Comparison of ENCODE assay signal across 15 cellular contexts in genomic region chr20:31923388-31924271, GRCh38. TPM values are rescaled to one million over a fixed set of nuclear protein-coding genes. Genes with fewer than 3 reads are reported as not detected.
DNase-seq lines count a peak whose midpoint lies in the region; ATAC-seq and TF ChIP-seq lines count a peak whose summit lies in the region.
"Had no signal": no experiment of that assay in that cellular context is flagged by ENCODE, and none has a peak within 500 bp of the region (broad histone marks: within the 10 kb centered on the region; RNA-seq: fewer than 3 reads in every experiment).

No MANE protein-coding gene starts in this region.

- peaks cover 2% of the 10 kb centered on the region; the same call in 1 of the 2 replicates for H3K4me1 ChIP-seq in Caco-2

- H3K9me3 Mint-ChIP-seq in activated B cell treated with CpG ODN at 0.5 μM for 24 hours, result no peaks in the 10 kb centered on the region
- no peaks in the 10 kb centered on the region for H3K9me3 Mint-ChIP-seq in CD4-positive, alpha-beta T cell
- H3K9me3 Mint-ChIP-seq in Caco-2 (ENCODE audit: unreplicated experiment), result no peaks in the 10 kb centered on the region

- H3K27me3 ChIP-seq in CD4-positive, alpha-beta T cell (ENCODE audit: control insufficient read depth, insufficient read depth, low read length), result peaks cover 12% of the 10 kb centered on the region
- peaks cover 3% of the 10 kb centered on the region for H3K27me3 ChIP-seq in Caco-2 (replicated peaks; ENCODE audit: control insufficient read depth, insufficient read depth, low read length)

- no TSS peak for BruUV-seq in Caco-2 (replicated peaks; lab: Mats Ljungman, UMichigan)

- no peaks in the 10 kb centered on the region for H3K36me3 Mint-ChIP-seq in activated B cell treated with CpG ODN at 0.5 μM for 24 hours (ENCODE audit: low read depth)
- no peaks in the 10 kb centered on the region for H3K36me3 Mint-ChIP-seq in CD4-positive, alpha-beta T cell (ENCODE audit: low read depth)
- no peaks in the 10 kb centered on the region for H3K36me3 Mint-ChIP-seq in Caco-2 (ENCODE audit: insufficient read depth, unreplicated experiment)

- POLR2A ChIA-PET in activated B cell treated with CpG ODN at 0.5 μM for 24 hours (lab: Charles Lee) (interaction anchor here (0.8 kb wide), 1 partner anchor 28 kb away, joined by 3 read pairs; no protein-coding TSS in a partner anchor), Caco-2 (lab: Charles Lee) (no interaction called here)
- POLR2A ChIA-PET in CD4-positive, alpha-beta T cell (lab: Charles Lee), result no interaction called here

- H3K27ac ChIP-seq in CD4-positive, alpha-beta T cell (ENCODE audit: low read depth, low read length), result no peak overlapping the region
- H3K27ac ChIP-seq: C4-2B, HL-60, thoracic aorta had no signal

- no peaks in the 10 kb centered on the region for H3K9me3 ChIP-seq in CD4-positive, alpha-beta T cell (ENCODE audit: control insufficient read depth, low read length)
- no peaks in the 10 kb centered on the region for H3K9me3 ChIP-seq in Caco-2
- H3K9me3 ChIP-seq: thoracic aorta had no signal

- no peak overlapping the region for H3K4me3 ChIP-seq in Caco-2 (ENCODE audit: low read depth, low read length)
- H3K4me3 ChIP-seq: thoracic aorta had no signal

- TF ChIP-seq CTCF in activated B cell treated with CpG ODN at 0.5 μM for 24 hours (IDR thresholded peaks at IDR 0.05) (no peak), Caco-2 (IDR thresholded peaks at IDR 0.05; ENCODE audit: insufficient read depth in 1 of 2, low read depth in 1 of 2, low read length in 1 of 2, severe bottlenecking in 1 of 2, unreplicated experiment in 1 of 2) (no peak)
- no peak for TF ChIP-seq CTCF in CD4-positive, alpha-beta T cell (IDR thresholded peaks at IDR 0.05)

- intact Hi-C loops in activated B cell treated with CpG ODN at 0.5 μM for 24 hours (cut with micrococcal nuclease), result no loop called here
- intact Hi-C loops in CD4-positive, alpha-beta T cell (cut with DNase I, micrococcal nuclease), result no loop called here
- intact Hi-C loops in Caco-2 (cut with micrococcal nuclease; ENCODE audit: unreplicated experiment), result no loop called here

- no peak overlapping the region for H3K4me3 Mint-ChIP-seq in activated B cell treated with CpG ODN at 0.5 μM for 24 hours
- no peak overlapping the region for H3K4me3 Mint-ChIP-seq in CD4-positive, alpha-beta T cell
- no peak overlapping the region for H3K4me3 Mint-ChIP-seq in Caco-2 (ENCODE audit: unreplicated experiment)

- H3K36me3 ChIP-seq in Caco-2 (ENCODE audit: control insufficient read depth, insufficient read depth, low read length), result no peaks in the 10 kb centered on the region
- H3K36me3 ChIP-seq: thoracic aorta had no signal

- H3K27ac Mint-ChIP-seq in activated B cell treated with CpG ODN at 0.5 μM for 24 hours, result peak overlapping the region; percentile 15
- no peak overlapping the region for H3K27ac Mint-ChIP-seq in CD4-positive, alpha-beta T cell
- no peak overlapping the region for H3K27ac Mint-ChIP-seq in Caco-2 (ENCODE audit: unreplicated experiment)

- H3K27me3 Mint-ChIP-seq in activated B cell treated with CpG ODN at 0.5 μM for 24 hours (peaks cover 18% of the 10 kb centered on the region), Caco-2 (ENCODE audit: insufficient read depth, unreplicated experiment) (peaks cover 28% of the 10 kb centered on the region)
- H3K27me3 Mint-ChIP-seq in CD4-positive, alpha-beta T cell, result peaks cover 59% of the 10 kb centered on the region

- H3K4me1 Mint-ChIP-seq in activated B cell treated with CpG ODN at 0.5 μM for 24 hours (peaks cover 12% of the 10 kb centered on the region), Caco-2 (ENCODE audit: low read depth, unreplicated experiment) (peaks cover 3% of the 10 kb centered on the region)
- H3K4me1 Mint-ChIP-seq in CD4-positive, alpha-beta T cell (ENCODE audit: low read depth), result no peaks in the 10 kb centered on the region

- CTCF ChIA-PET in activated B cell treated with CpG ODN at 0.5 μM for 24 hours (lab: Charles Lee), result no interaction called here
- CTCF ChIA-PET in CD4-positive, alpha-beta T cell (lab: Charles Lee), result no interaction called here
- CTCF ChIA-PET in Caco-2 (lab: Charles Lee), result interaction anchor here (2.3 kb wide), 1 partner anchor 28 kb away, joined by 8 read pairs; the partner anchor contains the start of gene PDRG1

- ATAC-seq in GM18907 (IDR thresholded peaks at IDR 0.05; ENCODE audit: unreplicated experiment) (peak; percentile 86), HG02870 (IDR thresholded peaks at IDR 0.05; ENCODE audit: unreplicated experiment) (peak; percentile 81), activated B cell treated with CpG ODN at 0.5 μM for 24 hours (ENCODE audit: low read depth) (peak; percentile 75)
- no peak for ATAC-seq in CD4-positive, alpha-beta T cell (ENCODE audit: poor library complexity)

- peak; percentile 35 for DNase-seq in AG20443 (ENCODE audit: low spot score)
- no peak for DNase-seq in activated B cell treated with CpG ODN at 0.5 μM for 24 hours
- DNase-seq in CD4-positive, alpha-beta T cell, result no peak
- DNase-seq in pons (ENCODE audit: low spot score), result no peak
- DNase-seq in Caco-2, result no peak
- no peak for DNase-seq in SKM-1 treated with dmso at 0.1 percent for 144 hours (lab: John Stamatoyannopoulos, UW; ENCODE audit: unreplicated experiment)
- DNase-seq: midbrain; NCI-H2081 treated with DMSO at 0.1 percent for 48 hours; stimulated activated CD4-positive, alpha-beta T cell treated with anti-CD3 and anti-CD28 coated beads, Interleukin-15, amount 100 ng/mL, for 24 hours; SW 1271 had no signal

RNA-seq across cellular contexts. Expression of gene PDRG1, which starts 28.2 kb away (rescaled TPM):
- 16.4 and 18.7 TPM in 2 replicates for total RNA-seq in activated B cell treated with CpG ODN at 0.5 μM for 24 hours
- total RNA-seq in CD4-positive, alpha-beta T cell, result 1 to 10 TPM; 6.5 to 7.1 TPM
- 55.7 and 56.8 TPM in 2 replicates for total RNA-seq in Caco-2 (2022)

RNA-seq across cellular contexts. Expression of gene XKR7, which starts 44.3 kb away (rescaled TPM):
- total RNA-seq in activated B cell treated with CpG ODN at 0.5 μM for 24 hours (0.04 and 0.12 TPM in 2 replicates), Caco-2 (2022) (not detected in 2 replicates)
- not detected for total RNA-seq in CD4-positive, alpha-beta T cell
- total RNA-seq: thoracic aorta had no signal

RNA-seq across cellular contexts. Expression of gene TTLL9, which starts 53.2 kb away (rescaled TPM):
- total RNA-seq in activated B cell treated with CpG ODN at 0.5 μM for 24 hours, result 0.60 and 0.61 TPM in 2 replicates
- not detected for total RNA-seq in CD4-positive, alpha-beta T cell
- not detected in 2 replicates for total RNA-seq in Caco-2 (2022)
- total RNA-seq: thoracic aorta had no signal

RNA-seq across cellular contexts. Expression of gene DUSP15, which starts 53.3 kb away (rescaled TPM):
- total RNA-seq in activated B cell treated with CpG ODN at 0.5 μM for 24 hours (25.0 and 26.9 TPM in 2 replicates), Caco-2 (2022) (8.2 and 9.1 TPM in 2 replicates)
- not detected for total RNA-seq in CD4-positive, alpha-beta T cell
